In genomic region chr2:69589973-69590652, GRCh38 we compare ENCODE assay signal across 12 cellular contexts. TPM values are rescaled to one million over a fixed set of nuclear protein-coding genes. Genes with fewer than 3 reads are reported as not detected.
A peak's percentile ranks its signal among the peaks of the same experiment; 100 is the strongest.
DNase-seq lines count a peak whose midpoint lies in the region; ATAC-seq and TF ChIP-seq lines count a peak whose summit lies in the region.
"Had no signal": no experiment of that assay in that cellular context is flagged by ENCODE, and none has a peak within 500 bp of the region (broad histone marks: within the 10 kb centered on the region; RNA-seq: fewer than 3 reads in every experiment).

No MANE protein-coding gene starts in this region.

- peak; percentile 22 for DNase-seq in GF-D8 (lab: John Stamatoyannopoulos, UW)
- DNase-seq in activated CD8-positive, alpha-beta T cell treated with anti-CD3 and anti-CD28 coated beads for 36 hours, result no peak
- DNase-seq in fibroblast of mammary gland (ENCODE audit: low read depth), result peak; percentile 59
- DNase-seq in osteoblast (ENCODE audit: insufficient read length, low spot score, missing footprints), result peak; percentile 21
- no peak for DNase-seq in DMS53 treated with DMSO at 0.1 percent for 48 hours (lab: John Stamatoyannopoulos, UW; ENCODE audit: unreplicated experiment)
- DNase-seq: activated T-cell treated with anti-CD3 and anti-CD28 coated beads, Interleukin-2, amount 50 U/mL, for 4 hours; effector memory CD4-positive, alpha-beta T cell; NCI-H2171 treated with DMSO at 0.1 percent for 48 hours; stimulated activated CD4-positive, alpha-beta T cell treated with anti-CD3 and anti-CD28 coated beads, Interleukin-15, amount 100 ng/mL, for 24 hours had no signal

- H3K36me3 Mint-ChIP-seq in activated CD8-positive, alpha-beta T cell treated with anti-CD3 and anti-CD28 coated beads for 36 hours (ENCODE audit: low read depth), result peaks cover 22% of the 10 kb centered on the region

- H3K9me3 Mint-ChIP-seq in activated CD8-positive, alpha-beta T cell treated with anti-CD3 and anti-CD28 coated beads for 36 hours, result no peaks in the 10 kb centered on the region
- H3K9me3 Mint-ChIP-seq: activated T-cell treated with anti-CD3 and anti-CD28 coated beads, Interleukin-2, amount 50 U/mL, for 4 hours had no signal

- peaks cover 75% of the 10 kb centered on the region for H3K4me1 Mint-ChIP-seq in activated CD8-positive, alpha-beta T cell treated with anti-CD3 and anti-CD28 coated beads for 36 hours (ENCODE audit: low read depth)

- no peak overlapping the region for H3K4me3 ChIP-seq in fibroblast of mammary gland (ENCODE audit: control insufficient read depth, low read depth, low read length)
- H3K4me3 ChIP-seq in osteoblast (ENCODE audit: insufficient read depth, low read length), result no peak overlapping the region

- TF ChIP-seq CTCF in activated CD8-positive, alpha-beta T cell treated with anti-CD3 and anti-CD28 coated beads for 36 hours (IDR thresholded peaks at IDR 0.05), result no peak
- no peak for TF ChIP-seq CTCF in fibroblast of mammary gland (conservative IDR thresholded peaks at IDR 0.05; ENCODE audit: control insufficient read depth, insufficient read depth, low read depth, low read length)
- TF ChIP-seq CTCF in osteoblast (IDR thresholded peaks at IDR 0.05; ENCODE audit: extremely low read depth, low read depth, low read length), result no peak

- H4K20me1 ChIP-seq in osteoblast (ENCODE audit: insufficient read depth, low read length), result peaks cover 48% of the 10 kb centered on the region

- peak overlapping the region; percentile 44 for H3K4me2 ChIP-seq in osteoblast (ENCODE audit: insufficient read depth, low read length)

- peak overlapping the region; percentile 74 for H3K27ac Mint-ChIP-seq in activated CD8-positive, alpha-beta T cell treated with anti-CD3 and anti-CD28 coated beads for 36 hours

- H3K36me3 ChIP-seq in osteoblast (ENCODE audit: insufficient read depth, low read length), result no peaks in the 10 kb centered on the region

- POLR2A ChIA-PET in activated CD8-positive, alpha-beta T cell treated with anti-CD3 and anti-CD28 coated beads for 36 hours (lab: Charles Lee), result interaction anchor here (1.3 kb wide), 1 partner anchor 23 kb away, joined by 3 read pairs; no protein-coding TSS in a partner anchor

- H3K9me3 ChIP-seq in osteoblast (ENCODE audit: low read depth, low read length), result no peaks in the 10 kb centered on the region

- ATAC-seq in activated CD8-positive, alpha-beta T cell treated with anti-CD3 and anti-CD28 coated beads for 36 hours, result no peak
- ATAC-seq in GM19035 (IDR thresholded peaks at IDR 0.05; ENCODE audit: unreplicated experiment) (no peak), HG03108 (IDR thresholded peaks at IDR 0.05; ENCODE audit: unreplicated experiment) (no peak), HG02623 (IDR thresholded peaks at IDR 0.05; ENCODE audit: unreplicated experiment) (no peak)

- H3K27me3 ChIP-seq in osteoblast (ENCODE audit: insufficient read depth, low read length), result no peaks in the 10 kb centered on the region

- H2AFZ ChIP-seq in osteoblast (ENCODE audit: low read length), result no peak overlapping the region

- peak overlapping the region; percentile 40 for H3K27ac ChIP-seq in osteoblast (ENCODE audit: low read depth, low read length)

- no peaks in the 10 kb centered on the region for H3K27me3 Mint-ChIP-seq in activated CD8-positive, alpha-beta T cell treated with anti-CD3 and anti-CD28 coated beads for 36 hours

- peaks cover 90% of the 10 kb centered on the region for H3K79me2 ChIP-seq in osteoblast (ENCODE audit: insufficient read depth, low read length)

- CTCF ChIA-PET in activated CD8-positive, alpha-beta T cell treated with anti-CD3 and anti-CD28 coated beads for 36 hours (lab: Charles Lee), result interaction anchor here (0.9 to 16.2 kb wide), 7 partner anchors 9 to 128 kb away, joined by 3 to 187 read pairs (median 3); no protein-coding TSS in a partner anchor

- peaks cover 23% of the 10 kb centered on the region for H3K4me1 ChIP-seq in osteoblast (ENCODE audit: insufficient read depth, low read length)

- H3K4me3 Mint-ChIP-seq in activated CD8-positive, alpha-beta T cell treated with anti-CD3 and anti-CD28 coated beads for 36 hours, result no peak overlapping the region
- H3K4me3 Mint-ChIP-seq: activated T-cell treated with anti-CD3 and anti-CD28 coated beads, Interleukin-2, amount 50 U/mL, for 4 hours had no signal

- intact Hi-C loops in activated CD8-positive, alpha-beta T cell treated with anti-CD3 and anti-CD28 coated beads for 36 hours (cut with micrococcal nuclease), result no loop called here

RNA-seq across cellular contexts. Expression of gene AAK1, which starts 53.4 kb away (rescaled TPM):
- total RNA-seq in activated CD8-positive, alpha-beta T cell treated with anti-CD3 and anti-CD28 coated beads for 36 hours, result 100 to 1,000 TPM; 114 to 115 TPM
- 61.9 and 62.5 TPM in 2 replicates for total RNA-seq in osteoblast

Comparison
In these comparisons a context has a peak if more than half of its experiments do, and no peak if none do; other contexts are left out.
1. DNase-seq: peak in GF-D8 (single experiment), fibroblast of mammary gland (single experiment) and osteoblast (single experiment); none in activated CD8-positive, alpha-beta T cell treated with anti-CD3 and anti-CD28 coated beads for 36 hours (single experiment) and DMS53 treated with DMSO at 0.1 percent for 48 hours (single experiment).